In genomic region chr10:33334839-33335549, GRCh38 we compare ENCODE assay signal across 1 cellular context.
TF ChIP-seq lines count a peak whose summit lies in the region.

No MANE protein-coding gene starts in this region.

TF ChIP-seq in HepG2, 621 proteins besides CTCF, POLR2A, EP300 and RAD21 (continued from another document and continues in another):
- TF ChIP-seq, protein P1, sequence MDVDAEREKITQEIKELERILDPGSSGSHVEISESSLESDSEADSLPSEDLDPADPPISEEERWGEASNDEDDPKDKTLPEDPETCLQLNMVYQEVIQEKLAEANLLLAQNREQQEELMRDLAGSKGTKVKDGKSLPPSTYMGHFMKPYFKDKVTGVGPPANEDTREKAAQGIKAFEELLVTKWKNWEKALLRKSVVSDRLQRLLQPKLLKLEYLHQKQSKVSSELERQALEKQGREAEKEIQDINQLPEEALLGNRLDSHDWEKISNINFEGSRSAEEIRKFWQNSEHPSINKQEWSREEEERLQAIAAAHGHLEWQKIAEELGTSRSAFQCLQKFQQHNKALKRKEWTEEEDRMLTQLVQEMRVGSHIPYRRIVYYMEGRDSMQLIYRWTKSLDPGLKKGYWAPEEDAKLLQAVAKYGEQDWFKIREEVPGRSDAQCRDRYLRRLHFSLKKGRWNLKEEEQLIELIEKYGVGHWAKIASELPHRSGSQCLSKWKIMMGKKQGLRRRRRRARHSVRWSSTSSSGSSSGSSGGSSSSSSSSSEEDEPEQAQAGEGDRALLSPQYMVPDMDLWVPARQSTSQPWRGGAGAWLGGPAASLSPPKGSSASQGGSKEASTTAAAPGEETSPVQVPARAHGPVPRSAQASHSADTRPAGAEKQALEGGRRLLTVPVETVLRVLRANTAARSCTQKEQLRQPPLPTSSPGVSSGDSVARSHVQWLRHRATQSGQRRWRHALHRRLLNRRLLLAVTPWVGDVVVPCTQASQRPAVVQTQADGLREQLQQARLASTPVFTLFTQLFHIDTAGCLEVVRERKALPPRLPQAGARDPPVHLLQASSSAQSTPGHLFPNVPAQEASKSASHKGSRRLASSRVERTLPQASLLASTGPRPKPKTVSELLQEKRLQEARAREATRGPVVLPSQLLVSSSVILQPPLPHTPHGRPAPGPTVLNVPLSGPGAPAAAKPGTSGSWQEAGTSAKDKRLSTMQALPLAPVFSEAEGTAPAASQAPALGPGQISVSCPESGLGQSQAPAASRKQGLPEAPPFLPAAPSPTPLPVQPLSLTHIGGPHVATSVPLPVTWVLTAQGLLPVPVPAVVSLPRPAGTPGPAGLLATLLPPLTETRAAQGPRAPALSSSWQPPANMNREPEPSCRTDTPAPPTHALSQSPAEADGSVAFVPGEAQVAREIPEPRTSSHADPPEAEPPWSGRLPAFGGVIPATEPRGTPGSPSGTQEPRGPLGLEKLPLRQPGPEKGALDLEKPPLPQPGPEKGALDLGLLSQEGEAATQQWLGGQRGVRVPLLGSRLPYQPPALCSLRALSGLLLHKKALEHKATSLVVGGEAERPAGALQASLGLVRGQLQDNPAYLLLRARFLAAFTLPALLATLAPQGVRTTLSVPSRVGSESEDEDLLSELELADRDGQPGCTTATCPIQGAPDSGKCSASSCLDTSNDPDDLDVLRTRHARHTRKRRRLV (CRISPR knock-in tag; IDR thresholded peaks at IDR 0.05): no peak
- TF ChIP-seq ERF (CRISPR knock-in tag; IDR thresholded peaks at IDR 0.05) (no peak), ZNF879 (CRISPR knock-in tag; IDR thresholded peaks at IDR 0.05) (no peak), ZNF703 (CRISPR knock-in tag; IDR thresholded peaks at IDR 0.05; ENCODE audit: borderline replicate concordance) (no peak), U2AF2 (IDR thresholded peaks at IDR 0.05; ENCODE audit: low read depth, low read length) (no peak), AHDC1 (CRISPR knock-in tag; IDR thresholded peaks at IDR 0.05; ENCODE audit: borderline replicate concordance) (no peak), ARHGAP35 (CRISPR knock-in tag; IDR thresholded peaks at IDR 0.05; ENCODE audit: borderline replicate concordance) (no peak), ZNF577 (CRISPR knock-in tag; IDR thresholded peaks at IDR 0.05; ENCODE audit: borderline replicate concordance, low read depth) (no peak), THYN1 (CRISPR knock-in tag; IDR thresholded peaks at IDR 0.05; ENCODE audit: borderline replicate concordance, low read depth) (no peak), NFATC3 (CRISPR knock-in tag; IDR thresholded peaks at IDR 0.05) (no peak), PAX8 (CRISPR knock-in tag; IDR thresholded peaks at IDR 0.05; ENCODE audit: borderline replicate concordance) (no peak), ZNF891 (CRISPR knock-in tag; IDR thresholded peaks at IDR 0.05) (peak; percentile 65), FOXO4 (CRISPR knock-in tag; conservative IDR thresholded peaks at IDR 0.05) (no peak), ZNF142 (CRISPR knock-in tag; IDR thresholded peaks at IDR 0.05) (peak; percentile 76), ISL2 (CRISPR knock-in tag; IDR thresholded peaks at IDR 0.05) (no peak), ZNF777 (CRISPR knock-in tag; IDR thresholded peaks at IDR 0.05) (peak; percentile 90), ZFP36L1 (CRISPR knock-in tag; IDR thresholded peaks at IDR 0.05) (no peak), REL (CRISPR knock-in tag; conservative IDR thresholded peaks at IDR 0.05) (no peak; the same call in 1 of the 2 replicates), TCF7 (IDR thresholded peaks at IDR 0.05; ENCODE audit: low read depth) (no peak), HNRNPLL (IDR thresholded peaks at IDR 0.05; ENCODE audit: low read depth, low read length, poor library complexity, severe bottlenecking) (peak; percentile 81), ZBED4 (CRISPR knock-in tag; IDR thresholded peaks at IDR 0.05; ENCODE audit: borderline replicate concordance) (0 out of 2 replicates have a peak, but pooled peaks have one; percentile 27)
- TF ChIP-seq, protein P2, sequence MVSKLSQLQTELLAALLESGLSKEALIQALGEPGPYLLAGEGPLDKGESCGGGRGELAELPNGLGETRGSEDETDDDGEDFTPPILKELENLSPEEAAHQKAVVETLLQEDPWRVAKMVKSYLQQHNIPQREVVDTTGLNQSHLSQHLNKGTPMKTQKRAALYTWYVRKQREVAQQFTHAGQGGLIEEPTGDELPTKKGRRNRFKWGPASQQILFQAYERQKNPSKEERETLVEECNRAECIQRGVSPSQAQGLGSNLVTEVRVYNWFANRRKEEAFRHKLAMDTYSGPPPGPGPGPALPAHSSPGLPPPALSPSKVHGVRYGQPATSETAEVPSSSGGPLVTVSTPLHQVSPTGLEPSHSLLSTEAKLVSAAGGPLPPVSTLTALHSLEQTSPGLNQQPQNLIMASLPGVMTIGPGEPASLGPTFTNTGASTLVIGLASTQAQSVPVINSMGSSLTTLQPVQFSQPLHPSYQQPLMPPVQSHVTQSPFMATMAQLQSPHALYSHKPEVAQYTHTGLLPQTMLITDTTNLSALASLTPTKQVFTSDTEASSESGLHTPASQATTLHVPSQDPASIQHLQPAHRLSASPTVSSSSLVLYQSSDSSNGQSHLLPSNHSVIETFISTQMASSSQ (IDR thresholded peaks at IDR 0.05; ENCODE audit: low read depth): no peak
- TF ChIP-seq, protein P2 (CRISPR knock-in tag; IDR thresholded peaks at IDR 0.05; ENCODE audit: borderline replicate concordance): 0 out of 2 replicates have a peak, but pooled peaks have one; percentile 16
